ENCODE assay signal across 5 cellular contexts in genomic region chr10:114140827-114141226, GRCh38. TPM values are rescaled to one million over a fixed set of nuclear protein-coding genes. Genes with fewer than 3 reads are reported as not detected.
"Had no signal": no experiment of that assay in that cellular context is flagged by ENCODE, and none has a peak within 500 bp of the region (broad histone marks: within the 10 kb centered on the region; RNA-seq: fewer than 3 reads in every experiment).

No MANE protein-coding gene starts in this region.

RNA-seq across cellular contexts. Expression of gene TDRD1, which starts 38.3 kb away (rescaled TPM):
- total RNA-seq: neural crest cell, osteocyte, progenitor cell of endocrine pancreas, pulmonary artery endothelial cell, smooth muscle cell had no signal
